In genomic region chr1:39147099-39148025, GRCh38 we compare ENCODE assay signal across 18 cellular contexts. TPM values are rescaled to one million over a fixed set of nuclear protein-coding genes. Genes with fewer than 3 reads are reported as not detected.
DNase-seq lines count a peak whose midpoint lies in the region; ATAC-seq, FAIRE-seq and TF ChIP-seq lines count a peak whose summit lies in the region.
"Had no signal": no experiment of that assay in that cellular context is flagged by ENCODE, and none has a peak within 500 bp of the region (broad histone marks: within the 10 kb centered on the region; RNA-seq: fewer than 3 reads in every experiment).

No MANE protein-coding gene starts in this region.

- POLR2A ChIA-PET in HepG2 (lab: Yijun Ruan, JAX) = no interaction called here

- H3K4me1 ChIP-seq in HepG2 (ENCODE audit: insufficient read depth, low read length) = peaks cover 11% of the 10 kb centered on the region
- peaks cover 0 to 17% (median under 1%) of the 10 kb centered on the region in 4 donors for H3K4me1 ChIP-seq in right lobe of liver
- H3K4me1 ChIP-seq in astrocyte (ENCODE audit: insufficient read depth, low read length) = peaks cover 20% of the 10 kb centered on the region
- peaks cover 18% of the 10 kb centered on the region for H3K4me1 ChIP-seq in mesenchymal stem cell (ENCODE audit: control insufficient read depth, insufficient read depth, low read depth, low read length)

- H4K8ac ChIP-seq in mesenchymal stem cell (ENCODE audit: low read length) = no peak overlapping the region

- H3K4me2 ChIP-seq in HepG2 (ENCODE audit: low read depth, low read length) (no peak overlapping the region), astrocyte (ENCODE audit: low read length) (no peak overlapping the region), mesenchymal stem cell (ENCODE audit: low read length, poor library complexity, severe bottlenecking) (no peak overlapping the region)

- H3K4me1 Mint-ChIP-seq in astrocyte (ENCODE audit: low read depth, unreplicated experiment) = peaks cover 66% of the 10 kb centered on the region

- H3K79me2 ChIP-seq in HepG2 (ENCODE audit: insufficient read depth, low read length) (no peaks in the 10 kb centered on the region), astrocyte (ENCODE audit: insufficient read depth, low read length) (peaks cover 94% of the 10 kb centered on the region)

- no peak overlapping the region for H3K4me3 Mint-ChIP-seq in astrocyte (ENCODE audit: unreplicated experiment)
- H3K4me3 Mint-ChIP-seq: CD4-positive, alpha-beta memory T cell had no signal

- intact Hi-C loops in HepG2 (cut with micrococcal nuclease; ENCODE audit: unreplicated experiment) = no loop called here
- intact Hi-C loops in right lobe of liver (cut with DNase I) = no loop called here
- intact Hi-C loops in head of caudate nucleus (cut with DNase I) = no loop called here

- no peak for TF ChIP-seq RAD21 in HepG2 (CRISPR knock-in tag; IDR thresholded peaks at IDR 0.05)

- H3K9ac ChIP-seq in HepG2 (ENCODE audit: insufficient read depth, low read depth, low read length) (no peak overlapping the region), astrocyte (ENCODE audit: low read length) (no peak overlapping the region), mesenchymal stem cell (ENCODE audit: low read length) (no peak overlapping the region)

- CTCF ChIA-PET in HepG2 (lab: Yijun Ruan, JAX; ENCODE audit: low intra/inter-chr PET ratio, low total read pairs) = no interaction called here

- H3K27me3 ChIP-seq in HepG2 (ENCODE audit: control insufficient read depth in 1 of 2, insufficient read depth in 2 of 2, low read length in 2 of 2) (no peaks in the 10 kb centered on the region; a peak in 1 of 5 replicates), right lobe of liver (no peaks in the 10 kb centered on the region), astrocyte (ENCODE audit: insufficient read depth, low read length) (no peaks in the 10 kb centered on the region), mesenchymal stem cell (ENCODE audit: control insufficient read depth in 1 of 2, insufficient read depth in 1 of 2, low read length in 2 of 2) (no peaks in the 10 kb centered on the region)

- no peak for DNase-seq in HepG2 (ENCODE audit: low spot score)
- DNase-seq in right lobe of liver = no peak
- no peak for DNase-seq in astrocyte (ENCODE audit: low read depth)
- no peak for DNase-seq in mesenchymal stem cell
- no peak for DNase-seq in activated naive CD4-positive, alpha-beta T cell treated with anti-CD3 and anti-CD28 coated beads, Interleukin-2, amount 50 U/mL, for 16 hours
- DNase-seq in head of caudate nucleus = no peak
- DNase-seq: CD4-positive, alpha-beta memory T cell; DND-41; GDM1; NCI-H2029; NCI-H2171 treated with DMSO at 0.1 percent for 48 hours; NCI-H82; SIG-M5 had no signal

- peak overlapping the region in 1 of 2 experiments; percentile 4 for H2BK12ac ChIP-seq in mesenchymal stem cell (ENCODE audit: low read length in 2 of 2)

- in situ Hi-C loops in HepG2 (cut with HindIII; ENCODE audit: extremely low pct_ligation_motif_present, low pct_unique_long_range_greater_than_20kb) = no loop called here

- FAIRE-seq in HepG2 (lab: Jason Lieb, UNC) = no peak
- FAIRE-seq in astrocyte (lab: Jason Lieb, UNC) = no peak
- FAIRE-seq: A204.1, GM19239, RCC 7860 had no signal

- H2AFZ ChIP-seq in HepG2 (ENCODE audit: low read length) = no peak overlapping the region
- no peak overlapping the region for H2AFZ ChIP-seq in astrocyte (ENCODE audit: low read depth, low read length)
- H2AFZ ChIP-seq in mesenchymal stem cell (ENCODE audit: low read depth, low read length) = no peak overlapping the region

- H3K36me3 ChIP-seq in HepG2 (replicated peaks in 1 of 2; ENCODE audit: control insufficient read depth in 1 of 2, insufficient read depth in 2 of 2, low read length in 2 of 2) (no peaks in the 10 kb centered on the region), right lobe of liver (no peaks in the 10 kb centered on the region), astrocyte (ENCODE audit: insufficient read depth, low read length) (no peaks in the 10 kb centered on the region), mesenchymal stem cell (ENCODE audit: control insufficient read depth in 1 of 2, insufficient read depth in 2 of 2, low read depth in 1 of 2, low read length in 2 of 2) (no peaks in the 10 kb centered on the region)

- peak overlapping the region in 1 of 2 experiments; percentile 11 for H3K18ac ChIP-seq in mesenchymal stem cell (ENCODE audit: low read depth in 1 of 2, low read length in 2 of 2)

- H3K27ac Mint-ChIP-seq in astrocyte (ENCODE audit: unreplicated experiment) = peak overlapping the region; percentile 83

- H3K79me1 ChIP-seq in mesenchymal stem cell (replicated peaks; ENCODE audit: low read length, poor library complexity, severe bottlenecking) = no peaks in the 10 kb centered on the region

- H2BK5ac ChIP-seq in mesenchymal stem cell (ENCODE audit: low read depth, low read length, poor library complexity, severe bottlenecking) = no peak overlapping the region

- no peaks in the 10 kb centered on the region for H4K20me1 ChIP-seq in HepG2 (ENCODE audit: insufficient read depth, low read length)
- H4K20me1 ChIP-seq in astrocyte (ENCODE audit: insufficient read depth, low read length) = peaks cover 79% of the 10 kb centered on the region

- no peak for TF ChIP-seq EP300 in HepG2 (IDR thresholded peaks at IDR 0.05; ENCODE audit: low read depth in 2 of 2, low read length in 2 of 2)
- no peak for TF ChIP-seq EP300 in HepG2 (CRISPR knock-in tag; IDR thresholded peaks at IDR 0.05; ENCODE audit: borderline replicate concordance)

- peak overlapping the region; percentile 19 for H4K91ac ChIP-seq in mesenchymal stem cell (ENCODE audit: low read length)

- H3K4ac ChIP-seq in mesenchymal stem cell (ENCODE audit: low read depth in 1 of 2, low read length in 2 of 2) = no peak overlapping the region

- no peak overlapping the region for H2BK15ac ChIP-seq in mesenchymal stem cell (ENCODE audit: low read depth, poor library complexity, severe bottlenecking)

- H3K27me3 Mint-ChIP-seq in astrocyte (ENCODE audit: low read depth, unreplicated experiment) = no peaks in the 10 kb centered on the region

- TF ChIP-seq CTCF in HepG2 (CRISPR knock-in tag; IDR thresholded peaks at IDR 0.05) (no peak), right lobe of liver (IDR thresholded peaks at IDR 0.05) (no peak), astrocyte (IDR thresholded peaks at IDR 0.05; ENCODE audit: insufficient read depth, low read depth, low read length) (no peak)

- no TSS peak for BruUV-seq in HepG2 (replicated peaks; lab: Mats Ljungman, UMichigan)

- no peak overlapping the region for H2BK120ac ChIP-seq in mesenchymal stem cell (ENCODE audit: low read depth, low read length)

- WGBS in HepG2 (ENCODE audit: low lambda C conversion rate) = 95% methylated on average over 3 of the region's 3 CpGs
- 73% methylated on average over 3 of the region's 3 CpGs for WGBS in right lobe of liver (ENCODE audit: insufficient coverage, low coverage, low lambda C conversion rate, missing lambda C conversion rate)
- 70% methylated on average over 3 of the region's 3 CpGs for WGBS in mesenchymal stem cell

- H3K27ac ChIP-seq in HepG2 (ENCODE audit: extremely low read length, insufficient read depth, low read length) (no peak overlapping the region), right lobe of liver (no peak overlapping the region), astrocyte (ENCODE audit: low read depth, low read length) (no peak overlapping the region), mesenchymal stem cell (ENCODE audit: low read length, poor library complexity, severe bottlenecking) (no peak overlapping the region)

- H3K23ac ChIP-seq in mesenchymal stem cell (ENCODE audit: low read length in 2 of 2) = no peak overlapping the region

- TF ChIP-seq POLR2A in HepG2 (IDR thresholded peaks at IDR 0.05; ENCODE audit: insufficient read depth in 1 of 2, low read depth in 2 of 2, low read length in 2 of 2) = no peak
- no peak for TF ChIP-seq POLR2A in right lobe of liver (IDR thresholded peaks at IDR 0.05)

- H3K4me3 ChIP-seq in HepG2 (replicated peaks in 1 of 3; ENCODE audit: insufficient read depth in 1 of 3, low read depth in 2 of 3, low read length in 3 of 3) (no peak overlapping the region), right lobe of liver (no peak overlapping the region), astrocyte (ENCODE audit: insufficient read depth, low read depth, low read length) (no peak overlapping the region), mesenchymal stem cell (ENCODE audit: insufficient read depth in 1 of 2, low read depth in 1 of 2, low read length in 2 of 2) (no peak overlapping the region)

- no peak overlapping the region for H2AK5ac ChIP-seq in mesenchymal stem cell (ENCODE audit: low read length, severe bottlenecking)

- no peaks in the 10 kb centered on the region for H3K9me3 ChIP-seq in HepG2 (ENCODE audit: low read length)
- H3K9me3 ChIP-seq in right lobe of liver = no peaks in the 10 kb centered on the region
- H3K9me3 ChIP-seq in astrocyte (ENCODE audit: insufficient read depth, low read depth, low read length) = no peaks in the 10 kb centered on the region
- no peaks in the 10 kb centered on the region for H3K9me3 ChIP-seq in mesenchymal stem cell (ENCODE audit: control insufficient read depth, low read length)

- H3K36me3 Mint-ChIP-seq in astrocyte (ENCODE audit: low read depth, unreplicated experiment) = peaks cover 2% of the 10 kb centered on the region
- H3K36me3 Mint-ChIP-seq: CD4-positive, alpha-beta memory T cell had no signal

- no peak for ATAC-seq in HepG2
- ATAC-seq in right lobe of liver = no peak
- ATAC-seq in GM21515 (IDR thresholded peaks at IDR 0.05; ENCODE audit: unreplicated experiment) = no peak
- no peak for ATAC-seq in GM19455 (IDR thresholded peaks at IDR 0.05; ENCODE audit: unreplicated experiment)

- H3K14ac ChIP-seq in mesenchymal stem cell (ENCODE audit: low read length in 2 of 2) = no peak overlapping the region

- H3K9me3 Mint-ChIP-seq in astrocyte (ENCODE audit: unreplicated experiment) = no peaks in the 10 kb centered on the region
- H3K9me3 Mint-ChIP-seq: CD4-positive, alpha-beta memory T cell had no signal

RNA-seq across cellular contexts. Expression of gene MACF1, which starts 57.1 kb away (rescaled TPM):
- total RNA-seq in HepG2 (2016; rRNA removed; fragmentation: Illumina TruSeq; extraction: Trizol) = 56.7 and 65.4 TPM in 2 replicates
- total RNA-seq in HepG2 (2016; cell fraction: cytosol; rRNA removed; fragmentation: Illumina TruSeq; extraction: Trizol; ENCODE audit: low read depth) = 7.8 and 9.7 TPM in 2 replicates
- 50.3 and 61.9 TPM in 2 replicates for total RNA-seq in HepG2 (2016; cell fraction: insoluble cytoplasmic fraction; rRNA removed; fragmentation: Illumina TruSeq; extraction: Trizol)
- total RNA-seq in HepG2 (2016; cell fraction: membrane; rRNA removed; fragmentation: Illumina TruSeq; extraction: Trizol) = 18.5 and 20.3 TPM in 2 replicates
- 147 and 164 TPM in 2 replicates for total RNA-seq in HepG2 (2016; cell fraction: nucleus; rRNA removed; fragmentation: Illumina TruSeq; extraction: Trizol)
- 36.5 and 36.7 TPM in 2 replicates for polyA plus RNA-seq in HepG2 (2011; rRNA removed)
- 13.0 and 16.2 TPM in 2 replicates for polyA plus RNA-seq in HepG2 (2011; cell fraction: cytosol; rRNA removed)
- 98.0 and 102 TPM in 2 replicates for polyA plus RNA-seq in HepG2 (2011; cell fraction: nucleus; rRNA removed)
- polyA plus RNA-seq in HepG2 (2012) = 38.1 and 55.9 TPM in 2 replicates
- 3.1 and 3.3 TPM in 2 replicates for polyA plus RNA-seq in HepG2 (2016; cell fraction: cytosol; fragmentation: Illumina TruSeq; extraction: Trizol; ENCODE audit: low read depth)
- 34.7 and 37.3 TPM in 2 replicates for polyA plus RNA-seq in HepG2 (2016; cell fraction: insoluble cytoplasmic fraction; fragmentation: Illumina TruSeq; extraction: Trizol; ENCODE audit: low read depth)
- polyA plus RNA-seq in HepG2 (2016; cell fraction: membrane; fragmentation: Illumina TruSeq; extraction: Trizol; ENCODE audit: low read depth) = 5.3 and 6.9 TPM in 2 replicates
- 102 and 117 TPM in 2 replicates for polyA plus RNA-seq in HepG2 (2016; cell fraction: nucleus; fragmentation: Illumina TruSeq; extraction: Trizol; ENCODE audit: insufficient read depth, low read depth)
- 97.4 and 114 TPM in 2 replicates for polyA minus RNA-seq in HepG2 (2011; rRNA and poly(A)+ RNA removed; ENCODE audit: low replicate concordance)
- 48.6 TPM in 2 replicates for polyA minus RNA-seq in HepG2 (2011; cell fraction: cytosol; rRNA and poly(A)+ RNA removed)
- polyA minus RNA-seq in HepG2 (2011; cell fraction: nucleus; rRNA and poly(A)+ RNA removed) = 406 and 470 TPM in 2 replicates
- 100 to 1,000 TPM in 3 of 6 experiments, 10 to 100 TPM in 3; 78.4 to 141 (median 100) TPM for total RNA-seq in right lobe of liver
- total RNA-seq in astrocyte = 592 and 694 TPM in 2 replicates
- 94.0 TPM for polyA plus RNA-seq in mesenchymal stem cell (2013, experiment 1 of 2)
- 86.1 TPM for polyA plus RNA-seq in mesenchymal stem cell (2013, experiment 2 of 2)
